In genomic region chr15:40941078-40941527, GRCh38 we compare ENCODE assay signal across 8 cellular contexts. TPM values are rescaled to one million over a fixed set of nuclear protein-coding genes. Genes with fewer than 3 reads are reported as not detected.
DNase-seq lines count a peak whose midpoint lies in the region; ATAC-seq and TF ChIP-seq lines count a peak whose summit lies in the region.

No MANE protein-coding gene starts in this region.

- H3K9ac ChIP-seq in Karpas-422 (ENCODE audit: low read length) (peak overlapping the region; percentile 76), neural cell (ENCODE audit: low read length) (peak overlapping the region; percentile 49)

- no peak for ATAC-seq in CD4-positive, alpha-beta T cell (ENCODE audit: poor library complexity)
- ATAC-seq in HG03135 (IDR thresholded peaks at IDR 0.05; ENCODE audit: unreplicated experiment) = no peak

- intact Hi-C loops in CD4-positive, alpha-beta T cell (cut with DNase I, micrococcal nuclease) = loop anchor here in 1 of 2 experiments (2.0 kb wide), 1 partner anchor 36 kb away; no protein-coding TSS in a partner anchor

- peaks cover 37% of the 10 kb centered on the region for H3K4me1 ChIP-seq in Karpas-422 (ENCODE audit: low read length)

- no peak overlapping the region for H3K27ac ChIP-seq in CD4-positive, alpha-beta T cell (ENCODE audit: low read depth, low read length)
- no peak overlapping the region for H3K27ac ChIP-seq in Karpas-422 (ENCODE audit: low read length)
- peak overlapping the region; percentile 47 for H3K27ac ChIP-seq in cingulate gyrus (ENCODE audit: low read depth, low read length)
- H3K27ac ChIP-seq in neural cell (ENCODE audit: low read length) = no peak overlapping the region

- H2AFZ ChIP-seq in Karpas-422 (ENCODE audit: low read length) (peak overlapping the region; percentile 59; the same call in 1 of the 2 replicates), neural cell (ENCODE audit: low read depth, low read length) (no peak overlapping the region)

- CTCF ChIA-PET in CD4-positive, alpha-beta T cell (lab: Charles Lee) = interaction anchor here (0.7 to 4.4 kb wide), 9 partner anchors 12 to 173 kb away, joined by 3 to 43 read pairs (median 5); partner anchors contain the start of genes CHAC1, DLL4 and VPS18

- H3K36me3 ChIP-seq in Karpas-422 (ENCODE audit: insufficient read depth, low read length) (no peaks in the 10 kb centered on the region), neural cell (ENCODE audit: insufficient read depth, low read length) (no peaks in the 10 kb centered on the region)

- POLR2A ChIA-PET in CD4-positive, alpha-beta T cell (lab: Charles Lee) = interaction anchor here (1.0 to 4.3 kb wide), 8 partner anchors 11 to 175 kb away, joined by 3 to 55 read pairs (median 9); partner anchors contain the start of genes CHAC1, DLL4, INO80 and VPS18

- no peak for TF ChIP-seq CTCF in CD4-positive, alpha-beta T cell (IDR thresholded peaks at IDR 0.05)
- no peak for TF ChIP-seq CTCF in neural cell (IDR thresholded peaks at IDR 0.05; ENCODE audit: poor library complexity, severe bottlenecking)

- TF ChIP-seq EP300 in neural cell (conservative IDR thresholded peaks at IDR 0.05; ENCODE audit: poor library complexity, severe bottlenecking) = no peak

- DNase-seq in CD4-positive, alpha-beta T cell = no peak
- DNase-seq in Karpas-422 = no peak
- DNase-seq in NCI-H345 treated with DMSO at 0.1 percent for 48 hours (lab: John Stamatoyannopoulos, UW; ENCODE audit: unreplicated experiment) = no peak
- no peak for DNase-seq in NCI-H2227 treated with DMSO at 0.1 percent for 48 hours (lab: John Stamatoyannopoulos, UW)
- DNase-seq in activated CD4-positive, alpha-beta T cell treated with anti-CD3 and anti-CD28 coated beads, Interleukin-2, amount 50 U/mL, for 1 hour = no peak

- H3K4me3 Mint-ChIP-seq in CD4-positive, alpha-beta T cell = peak overlapping the region; percentile 52

- no peaks in the 10 kb centered on the region for H3F3A ChIP-seq in neural cell (ENCODE audit: insufficient read depth, low read length, poor library complexity, severe bottlenecking)

- H3K27me3 Mint-ChIP-seq in CD4-positive, alpha-beta T cell = no peaks in the 10 kb centered on the region

- no peak for TF ChIP-seq RAD21 in neural cell (conservative IDR thresholded peaks at IDR 0.05)

- peak overlapping the region; percentile 70 for H3K4me3 ChIP-seq in Karpas-422 (ENCODE audit: low read length)
- H3K4me3 ChIP-seq in neural cell (ENCODE audit: low read length) = peak overlapping the region; percentile 51

- H3K9me3 ChIP-seq in CD4-positive, alpha-beta T cell (ENCODE audit: control insufficient read depth, low read length) = no peaks in the 10 kb centered on the region
- H3K9me3 ChIP-seq in Karpas-422 (ENCODE audit: low read length) (no peaks in the 10 kb centered on the region), neural cell (ENCODE audit: low read length) (no peaks in the 10 kb centered on the region)

- no peaks in the 10 kb centered on the region for H3K27me3 ChIP-seq in CD4-positive, alpha-beta T cell (ENCODE audit: control insufficient read depth, insufficient read depth, low read length)
- H3K27me3 ChIP-seq in Karpas-422 (ENCODE audit: low read length) (no peaks in the 10 kb centered on the region), neural cell (ENCODE audit: insufficient read depth, low read depth, low read length) (peaks cover 7% of the 10 kb centered on the region)

- H3K36me3 Mint-ChIP-seq in CD4-positive, alpha-beta T cell (ENCODE audit: low read depth) = no peaks in the 10 kb centered on the region

- H3K4me2 ChIP-seq in Karpas-422 (ENCODE audit: low read depth, low read length, poor library complexity, severe bottlenecking) (peak overlapping the region; percentile 84), neural cell (ENCODE audit: low read length) (no peak overlapping the region)

- H3K9me2 ChIP-seq in Karpas-422 (replicated peaks; ENCODE audit: insufficient read depth, low read length) (no peaks in the 10 kb centered on the region), neural cell (ENCODE audit: insufficient read depth, low read length) (no peaks in the 10 kb centered on the region)

- H3K27ac Mint-ChIP-seq in CD4-positive, alpha-beta T cell = peak overlapping the region; percentile 69

- H3K9me3 Mint-ChIP-seq in CD4-positive, alpha-beta T cell = no peaks in the 10 kb centered on the region

- H4K20me1 ChIP-seq in Karpas-422 (ENCODE audit: insufficient read depth, low read depth, low read length) (no peaks in the 10 kb centered on the region), neural cell (ENCODE audit: insufficient read depth) (no peaks in the 10 kb centered on the region)

- H3K79me2 ChIP-seq in Karpas-422 (ENCODE audit: low read length) = no peaks in the 10 kb centered on the region
- no peaks in the 10 kb centered on the region for H3K79me2 ChIP-seq in neural cell (replicated peaks; ENCODE audit: insufficient read depth, low read length)

- H3K4me1 Mint-ChIP-seq in CD4-positive, alpha-beta T cell (ENCODE audit: low read depth) = peaks cover 31% of the 10 kb centered on the region

TF ChIP-seq in neural cell, 6 proteins besides CTCF, POLR2A, EP300 and RAD21:
- TF ChIP-seq SMC3 (conservative IDR thresholded peaks at IDR 0.05; ENCODE audit: poor library complexity) = no peak
- TF ChIP-seq MXI1 (conservative IDR thresholded peaks at IDR 0.05; ENCODE audit: poor library complexity, severe bottlenecking) = no peak
- TF ChIP-seq REST (IDR thresholded peaks at IDR 0.05; ENCODE audit: borderline replicate concordance) = no peak

RNA-seq across cellular contexts. Expression of gene DLL4, which starts 12.0 kb away (rescaled TPM):
- total RNA-seq in CD4-positive, alpha-beta T cell = under 1 TPM; 0.11 to 0.14 TPM
- total RNA-seq in Karpas-422 (2014; rRNA removed; shearing (Covaris generic); ENCODE audit: low replicate concordance) = 0.36 TPM in 1 of 2 replicates, not detected in the other
- 2.2 and 2.3 TPM in 2 replicates for polyA plus RNA-seq in neural cell
- polyA minus RNA-seq in neural cell = 2.2 and 2.7 TPM in 2 replicates

RNA-seq across cellular contexts. Expression of gene CHAC1, which starts 12.2 kb away (rescaled TPM):
- under 1 TPM; 0.42 to 0.47 TPM for total RNA-seq in CD4-positive, alpha-beta T cell
- total RNA-seq in Karpas-422 (2014; rRNA removed; shearing (Covaris generic); ENCODE audit: low replicate concordance) = 41.6 and 45.5 TPM in 2 replicates
- polyA plus RNA-seq in neural cell = 3.6 and 7.0 TPM in 2 replicates
- 6.8 and 9.7 TPM in 2 replicates for polyA minus RNA-seq in neural cell

RNA-seq across cellular contexts. Expression of gene VPS18, which starts 46.9 kb away (rescaled TPM):
- total RNA-seq in CD4-positive, alpha-beta T cell = 10 to 100 TPM; 20.8 to 21.7 TPM
- 12.6 and 18.1 TPM in 2 replicates for total RNA-seq in Karpas-422 (2014; rRNA removed; shearing (Covaris generic); ENCODE audit: low replicate concordance)
- 13.8 and 16.7 TPM in 2 replicates for polyA plus RNA-seq in neural cell
- polyA minus RNA-seq in neural cell = 43.4 and 55.8 TPM in 2 replicates

Comparison
In these comparisons a context has a peak if more than half of its experiments do, and no peak if none do; other contexts are left out.
1. RNA of gene CHAC1, which starts 12.2 kb away (total RNA-seq): 41.6 to 45.5 TPM in Karpas-422; 0.42 to 0.47 TPM in CD4-positive, alpha-beta T cell; every median in the first group is over 10 times any median in the second.